ENCODE assay signal across 13 cellular contexts in genomic region chr11:104879514-104880190, GRCh38. TPM values are rescaled to one million over a fixed set of nuclear protein-coding genes. Genes with fewer than 3 reads are reported as not detected.
"Had no signal": no experiment of that assay in that cellular context is flagged by ENCODE, and none has a peak within 500 bp of the region (broad histone marks: within the 10 kb centered on the region; RNA-seq: fewer than 3 reads in every experiment).

No MANE protein-coding gene starts in this region.

- ATAC-seq: stimulated activated naive B cell treated with anti-CD40 and anti-IgM and Interleukin-4, amounts not matched to agents 10 μg/mL and 1 μg/mL and 100 μg/mL, for 72 hours had no signal

- H3K9me3 ChIP-seq: tibial nerve, vagina had no signal

- H3K36me3 Mint-ChIP-seq: activated naive CD4-positive, alpha-beta T cell treated with anti-CD3 and anti-CD28 coated beads, Interleukin-2, amount 50 U/mL, for 72 hours had no signal

- DNase-seq: activated CD4-positive, alpha-beta memory T cell treated with anti-CD3 and anti-CD28 coated beads, Interleukin-2, amount 10 ng/mL, durations not matched to agents 7 days and 5 days; activated CD4-positive, alpha-beta T cell treated with anti-CD3 and anti-CD28 coated beads for 1 hour; activated gamma-delta T cell; activated T-cell treated with anti-CD3 and anti-CD28 coated beads, Interleukin-2, amount 50 U/mL, for 24 hours; islet precursor cell; nucleus accumbens; stimulated activated CD4-positive, alpha-beta T cell treated with anti-CD3 and anti-CD28 coated beads, Interleukin-2, amount 100 ng/mL, for 48 hours; stimulated activated naive B cell treated with anti-CD40 and anti-IgM and Interleukin-4, amounts not matched to agents 10 μg/mL and 1 μg/mL and 100 μg/mL, for 72 hours; substantia nigra; T-helper 9 cell had no signal

- H3K4me1 ChIP-seq: tibial nerve, vagina had no signal

- H3K4me3 ChIP-seq: tibial nerve, vagina had no signal

- H3K36me3 ChIP-seq: tibial nerve, vagina had no signal

- H3K27me3 Mint-ChIP-seq: activated CD4-positive, alpha-beta memory T cell treated with anti-CD3 and anti-CD28 coated beads, Interleukin-2, amount 10 ng/mL, durations not matched to agents 7 days and 5 days; activated T-cell treated with anti-CD3 and anti-CD28 coated beads, Interleukin-2, amount 50 U/mL, for 24 hours; stimulated activated naive B cell treated with anti-CD40 and anti-IgM and Interleukin-4, amounts not matched to agents 10 μg/mL and 1 μg/mL and 100 μg/mL, for 72 hours had no signal

- H3K4me3 Mint-ChIP-seq: activated CD4-positive, alpha-beta memory T cell treated with anti-CD3 and anti-CD28 coated beads, Interleukin-2, amount 10 ng/mL, durations not matched to agents 7 days and 5 days; activated T-cell treated with anti-CD3 and anti-CD28 coated beads, Interleukin-2, amount 50 U/mL, for 24 hours; stimulated activated naive B cell treated with anti-CD40 and anti-IgM and Interleukin-4, amounts not matched to agents 10 μg/mL and 1 μg/mL and 100 μg/mL, for 72 hours had no signal

- H3K9me3 Mint-ChIP-seq: activated T-cell treated with anti-CD3 and anti-CD28 coated beads, Interleukin-2, amount 50 U/mL, for 24 hours had no signal

- H3K27ac ChIP-seq: tibial nerve, vagina had no signal

- H3K27ac Mint-ChIP-seq: activated CD4-positive, alpha-beta memory T cell treated with anti-CD3 and anti-CD28 coated beads, Interleukin-2, amount 10 ng/mL, durations not matched to agents 7 days and 5 days; activated naive CD4-positive, alpha-beta T cell treated with anti-CD3 and anti-CD28 coated beads, Interleukin-2, amount 50 U/mL, for 72 hours; activated T-cell treated with anti-CD3 and anti-CD28 coated beads, Interleukin-2, amount 50 U/mL, for 24 hours had no signal

- H3K27me3 ChIP-seq: tibial nerve, vagina had no signal

RNA-seq across cellular contexts. Expression of gene CASP12, which starts 18.6 kb away (rescaled TPM):
- total RNA-seq: activated naive CD4-positive, alpha-beta T cell treated with anti-CD3 and anti-CD28 coated beads, Interleukin-2, amount 50 U/mL, for 72 hours had no signal
